Comparison of ENCODE assay signal across 11 cellular contexts in the genomic region with DNA sequence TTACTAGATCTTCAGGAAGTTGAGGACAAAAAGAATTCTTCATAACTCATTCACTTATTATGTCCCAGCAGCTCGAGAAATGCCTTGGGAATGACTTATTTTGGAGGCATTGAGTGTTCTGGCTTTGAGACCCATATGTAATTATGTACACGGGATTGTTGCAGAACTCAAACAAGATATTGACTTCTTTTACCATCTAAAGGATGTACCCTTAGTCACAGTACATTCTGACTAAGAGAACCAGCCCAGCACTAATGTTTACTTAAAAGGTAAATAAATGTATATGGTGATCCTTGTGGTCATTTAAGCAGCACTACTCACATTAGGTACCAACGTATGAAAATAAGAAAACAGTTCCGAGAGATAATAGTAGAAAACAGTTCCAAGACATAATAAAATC.
"Had no signal": no experiment of that assay in that cellular context is flagged by ENCODE, and none has a peak within 500 bp of the region (broad histone marks: within the 10 kb centered on the region; RNA-seq: fewer than 3 reads in every experiment).

No MANE protein-coding gene starts in this region.

- H3K4me1 ChIP-seq: HAP-1 had no signal

- H3K4me3 ChIP-seq: GM23248, GM23338, HAP-1 had no signal

- H3K9me3 ChIP-seq: HAP-1 had no signal

- H3K9ac ChIP-seq: GM23248 had no signal

- H3K36me3 ChIP-seq: HAP-1 had no signal

- H3K4me2 ChIP-seq: GM23338 had no signal

- H3K27ac ChIP-seq: GM23248 had no signal

- ATAC-seq: GM23338, HCT116 had no signal

- H2AFZ ChIP-seq: GM23248, GM23338 had no signal

- FAIRE-seq: H1, H54 had no signal

- DNase-seq: GM23248, GOT3, H7, H9, HCEC 1CT, HFFc6 had no signal
